In the genomic region with DNA sequence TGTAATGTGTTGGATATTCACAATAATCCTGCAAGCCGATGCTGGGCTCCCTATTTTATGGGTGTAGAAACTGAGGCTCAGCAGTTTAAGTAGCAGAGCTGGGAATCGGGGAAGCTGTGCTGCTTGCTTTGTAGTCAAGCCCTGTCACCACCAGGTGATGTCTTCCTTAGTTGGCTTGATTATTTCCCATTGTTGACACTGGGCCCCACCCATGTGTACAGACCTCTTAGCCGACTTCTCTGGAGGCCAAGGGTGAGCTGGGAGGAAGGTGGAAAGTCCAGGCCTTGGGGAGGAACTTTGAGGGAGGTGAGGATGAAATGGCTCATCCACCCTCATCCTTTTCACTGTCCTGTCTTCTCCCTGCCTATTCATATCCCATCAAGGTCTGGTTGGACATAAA, we compare ENCODE assay signal across 18 cellular contexts.
"Had no signal": no experiment of that assay in that cellular context is flagged by ENCODE, and none has a peak within 500 bp of the region (broad histone marks: within the 10 kb centered on the region; RNA-seq: fewer than 3 reads in every experiment).

No MANE protein-coding gene starts in this region.

- H3K27me3 ChIP-seq: brain microvascular endothelial cell had no signal

- H3K36me3 ChIP-seq: brain microvascular endothelial cell, suprapubic skin had no signal

- DNase-seq: activated CD4-positive, alpha-beta T cell treated with anti-CD3 and anti-CD28 coated beads, Interleukin-2, amount 10 ng/mL, durations not matched to agents 7 days and 5 days; activated CD8-positive, alpha-beta memory T cell treated with anti-CD3 and anti-CD28 coated beads, Interleukin-2, amount 50 U/mL, for 48 hours; activated gamma-delta T cell treated with Interleukin-2 at 50 U/mL for 16 hours; activated naive CD8-positive, alpha-beta T cell treated with anti-CD3 and anti-CD28 coated beads, Interleukin-2, amount 10 ng/mL, durations not matched to agents 7 days and 5 days; activated T-cell treated with anti-CD3 and anti-CD28 coated beads, Interleukin-2, amount 50 U/mL, for 72 hours; brain microvascular endothelial cell; effector memory CD8-positive, alpha-beta T cell; foreskin melanocyte; naive B cell; stimulated activated CD4-positive, alpha-beta T cell treated with anti-CD3 and anti-CD28 coated beads, Interleukin-4, amount 100 ng/mL, for 4 hours; stimulated activated CD8-positive, alpha-beta memory T cell treated with anti-CD3 and anti-CD28 coated beads, Interleukin-4, amount 100 ng/mL, for 48 hours; stimulated activated naive CD4-positive, alpha-beta T cell treated with Interleukin-2 at 50 U/mL for 16 hours; T-helper 9 cell had no signal

- H3K4me3 ChIP-seq: lung, skin epidermis, suprapubic skin had no signal

- H3K27ac ChIP-seq: brain microvascular endothelial cell, epithelial cell of prostate, parathyroid adenoma, skin epidermis, suprapubic skin had no signal

- H3K9me3 ChIP-seq: suprapubic skin had no signal

- H3K4me1 ChIP-seq: parathyroid adenoma, suprapubic skin had no signal
